Comparison of ENCODE assay signal across 1 cellular context in genomic region chr5:92927291-92927778, GRCh38.
TF ChIP-seq lines count a peak whose summit lies in the region.

No MANE protein-coding gene starts in this region.

TF ChIP-seq in HepG2, 621 proteins besides CTCF, POLR2A, EP300 and RAD21 (continued from another document and continues in another):
- TF ChIP-seq NFKB2 (CRISPR knock-in tag; IDR thresholded peaks at IDR 0.05; ENCODE audit: borderline replicate concordance) (no peak), ZNF263 (CRISPR knock-in tag; IDR thresholded peaks at IDR 0.05) (no peak), ZBTB25 (CRISPR knock-in tag; IDR thresholded peaks at IDR 0.05) (0 out of 2 replicates have a peak, but pooled peaks have one; percentile 24), CHD4 (IDR thresholded peaks at IDR 0.05; ENCODE audit: borderline replicate concordance, low read length) (0 out of 2 replicates have a peak, but pooled peaks have one; percentile 32), ZNF556 (CRISPR knock-in tag; IDR thresholded peaks at IDR 0.05; ENCODE audit: borderline replicate concordance) (peak; percentile 54; the same call in 1 of the 2 replicates), KLF6 (CRISPR knock-in tag; IDR thresholded peaks at IDR 0.05) (0 out of 2 replicates have a peak, but pooled peaks have one; percentile 61), GATAD2A (CRISPR knock-in tag; IDR thresholded peaks at IDR 0.05) (peak; percentile 100), ZBTB4 (CRISPR knock-in tag; IDR thresholded peaks at IDR 0.05; ENCODE audit: borderline replicate concordance) (0 out of 2 replicates have a peak, but pooled peaks have one; percentile 80), ZNF549 (CRISPR knock-in tag; IDR thresholded peaks at IDR 0.05) (no peak), PATZ1 (CRISPR knock-in tag; IDR thresholded peaks at IDR 0.05) (peak; percentile 50; the same call in 1 of the 2 replicates), ZNF607 (CRISPR knock-in tag; IDR thresholded peaks at IDR 0.05; ENCODE audit: borderline replicate concordance) (peak; percentile 61; the same call in 1 of the 2 replicates), YEATS2 (CRISPR knock-in tag; IDR thresholded peaks at IDR 0.05; ENCODE audit: borderline replicate concordance) (0 out of 2 replicates have a peak, but pooled peaks have one; percentile 24), FOSL1 (CRISPR knock-in tag; IDR thresholded peaks at IDR 0.05; ENCODE audit: borderline replicate concordance) (peak; percentile 95), NFKBIZ (CRISPR knock-in tag; IDR thresholded peaks at IDR 0.05) (peak; percentile 65; the same call in 1 of the 2 replicates), ZNF761 (CRISPR knock-in tag; conservative IDR thresholded peaks at IDR 0.05) (no peak), ZFP36L1 (CRISPR knock-in tag; IDR thresholded peaks at IDR 0.05) (no peak), ZNF496 (CRISPR knock-in tag; IDR thresholded peaks at IDR 0.05; ENCODE audit: insufficient replicate concordance) (no peak), ZSCAN22 (CRISPR knock-in tag; IDR thresholded peaks at IDR 0.05) (no peak), STAT5B (CRISPR knock-in tag; IDR thresholded peaks at IDR 0.05) (0 out of 2 replicates have a peak, but pooled peaks have one; percentile 20), TBX2 (CRISPR knock-in tag; IDR thresholded peaks at IDR 0.05; ENCODE audit: borderline replicate concordance) (peak; percentile 99), NKX3-1 (CRISPR knock-in tag; IDR thresholded peaks at IDR 0.05) (no peak), HHEX (CRISPR knock-in tag; IDR thresholded peaks at IDR 0.05) (peak; percentile 68), MIER3 (CRISPR knock-in tag; IDR thresholded peaks at IDR 0.05; ENCODE audit: borderline replicate concordance) (peak; percentile 99), POGZ (CRISPR knock-in tag; IDR thresholded peaks at IDR 0.05) (peak; percentile 98), ZNF747 (CRISPR knock-in tag; IDR thresholded peaks at IDR 0.05; ENCODE audit: borderline replicate concordance) (peak; percentile 87; the same call in 1 of the 2 replicates), ZBTB8A (CRISPR knock-in tag; IDR thresholded peaks at IDR 0.05; ENCODE audit: borderline replicate concordance, low read depth) (no peak), ELF4 (CRISPR knock-in tag; IDR thresholded peaks at IDR 0.05; ENCODE audit: borderline replicate concordance) (peak; percentile 54; the same call in 1 of the 2 replicates), ETV6 (CRISPR knock-in tag; conservative IDR thresholded peaks at IDR 0.05) (peak; percentile 81), BRCA1 (CRISPR knock-in tag; IDR thresholded peaks at IDR 0.05) (no peak)
- TF ChIP-seq, protein P1, sequence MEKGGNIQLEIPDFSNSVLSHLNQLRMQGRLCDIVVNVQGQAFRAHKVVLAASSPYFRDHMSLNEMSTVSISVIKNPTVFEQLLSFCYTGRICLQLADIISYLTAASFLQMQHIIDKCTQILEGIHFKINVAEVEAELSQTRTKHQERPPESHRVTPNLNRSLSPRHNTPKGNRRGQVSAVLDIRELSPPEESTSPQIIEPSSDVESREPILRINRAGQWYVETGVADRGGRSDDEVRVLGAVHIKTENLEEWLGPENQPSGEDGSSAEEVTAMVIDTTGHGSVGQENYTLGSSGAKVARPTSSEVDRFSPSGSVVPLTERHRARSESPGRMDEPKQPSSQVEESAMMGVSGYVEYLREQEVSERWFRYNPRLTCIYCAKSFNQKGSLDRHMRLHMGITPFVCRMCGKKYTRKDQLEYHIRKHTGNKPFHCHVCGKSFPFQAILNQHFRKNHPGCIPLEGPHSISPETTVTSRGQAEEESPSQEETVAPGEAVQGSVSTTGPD (CRISPR knock-in tag; IDR thresholded peaks at IDR 0.05): peak; percentile 88
- TF ChIP-seq, protein P2, sequence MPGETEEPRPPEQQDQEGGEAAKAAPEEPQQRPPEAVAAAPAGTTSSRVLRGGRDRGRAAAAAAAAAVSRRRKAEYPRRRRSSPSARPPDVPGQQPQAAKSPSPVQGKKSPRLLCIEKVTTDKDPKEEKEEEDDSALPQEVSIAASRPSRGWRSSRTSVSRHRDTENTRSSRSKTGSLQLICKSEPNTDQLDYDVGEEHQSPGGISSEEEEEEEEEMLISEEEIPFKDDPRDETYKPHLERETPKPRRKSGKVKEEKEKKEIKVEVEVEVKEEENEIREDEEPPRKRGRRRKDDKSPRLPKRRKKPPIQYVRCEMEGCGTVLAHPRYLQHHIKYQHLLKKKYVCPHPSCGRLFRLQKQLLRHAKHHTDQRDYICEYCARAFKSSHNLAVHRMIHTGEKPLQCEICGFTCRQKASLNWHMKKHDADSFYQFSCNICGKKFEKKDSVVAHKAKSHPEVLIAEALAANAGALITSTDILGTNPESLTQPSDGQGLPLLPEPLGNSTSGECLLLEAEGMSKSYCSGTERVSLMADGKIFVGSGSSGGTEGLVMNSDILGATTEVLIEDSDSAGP (CRISPR knock-in tag; IDR thresholded peaks at IDR 0.05; ENCODE audit: borderline replicate concordance): peak; percentile 43; the same call in 1 of the 2 replicates
- TF ChIP-seq, protein P3, sequence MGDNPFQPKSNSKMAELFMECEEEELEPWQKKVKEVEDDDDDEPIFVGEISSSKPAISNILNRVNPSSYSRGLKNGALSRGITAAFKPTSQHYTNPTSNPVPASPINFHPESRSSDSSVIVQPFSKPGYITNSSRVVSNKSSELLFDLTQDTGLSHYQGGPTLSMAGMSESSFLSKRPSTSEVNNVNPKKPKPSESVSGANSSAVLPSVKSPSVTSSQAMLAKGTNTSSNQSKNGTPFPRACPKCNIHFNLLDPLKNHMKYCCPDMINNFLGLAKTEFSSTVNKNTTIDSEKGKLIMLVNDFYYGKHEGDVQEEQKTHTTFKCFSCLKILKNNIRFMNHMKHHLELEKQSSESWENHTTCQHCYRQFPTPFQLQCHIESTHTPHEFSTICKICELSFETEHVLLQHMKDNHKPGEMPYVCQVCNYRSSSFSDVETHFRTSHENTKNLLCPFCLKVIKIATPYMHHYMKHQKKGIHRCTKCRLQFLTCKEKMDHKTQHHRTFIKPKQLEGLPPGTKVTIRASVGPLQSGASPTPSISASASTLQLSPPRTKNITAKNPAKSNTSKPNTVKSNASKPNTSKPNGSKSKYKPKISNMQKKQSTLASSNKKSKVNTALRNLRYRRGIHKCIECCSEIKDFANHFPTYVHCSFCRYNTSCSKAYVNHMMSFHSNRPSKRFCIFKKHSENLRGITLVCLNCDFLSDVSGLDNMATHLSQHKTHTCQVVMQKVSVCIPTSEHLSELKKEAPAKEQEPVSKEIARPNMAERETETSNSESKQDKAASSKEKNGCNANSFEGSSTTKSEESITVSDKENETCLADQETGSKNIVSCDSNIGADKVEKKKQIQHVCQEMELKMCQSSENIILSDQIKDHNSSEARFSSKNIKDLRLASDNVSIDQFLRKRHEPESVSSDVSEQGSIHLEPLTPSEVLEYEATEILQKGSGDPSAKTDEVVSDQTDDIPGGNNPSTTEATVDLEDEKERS (CRISPR knock-in tag; IDR thresholded peaks at IDR 0.05): peak; percentile 72; the same call in 1 of the 2 replicates
- TF ChIP-seq, protein P4, sequence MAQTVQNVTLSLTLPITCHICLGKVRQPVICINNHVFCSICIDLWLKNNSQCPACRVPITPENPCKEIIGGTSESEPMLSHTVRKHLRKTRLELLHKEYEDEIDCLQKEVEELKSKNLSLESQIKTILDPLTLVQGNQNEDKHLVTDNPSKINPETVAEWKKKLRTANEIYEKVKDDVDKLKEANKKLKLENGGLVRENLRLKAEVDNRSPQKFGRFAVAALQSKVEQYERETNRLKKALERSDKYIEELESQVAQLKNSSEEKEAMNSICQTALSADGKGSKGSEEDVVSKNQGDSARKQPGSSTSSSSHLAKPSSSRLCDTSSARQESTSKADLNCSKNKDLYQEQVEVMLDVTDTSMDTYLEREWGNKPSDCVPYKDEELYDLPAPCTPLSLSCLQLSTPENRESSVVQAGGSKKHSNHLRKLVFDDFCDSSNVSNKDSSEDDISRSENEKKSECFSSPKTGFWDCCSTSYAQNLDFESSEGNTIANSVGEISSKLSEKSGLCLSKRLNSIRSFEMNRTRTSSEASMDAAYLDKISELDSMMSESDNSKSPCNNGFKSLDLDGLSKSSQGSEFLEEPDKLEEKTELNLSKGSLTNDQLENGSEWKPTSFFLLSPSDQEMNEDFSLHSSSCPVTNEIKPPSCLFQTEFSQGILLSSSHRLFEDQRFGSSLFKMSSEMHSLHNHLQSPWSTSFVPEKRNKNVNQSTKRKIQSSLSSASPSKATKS (CRISPR knock-in tag; IDR thresholded peaks at IDR 0.05): no peak
- TF ChIP-seq, protein P5, sequence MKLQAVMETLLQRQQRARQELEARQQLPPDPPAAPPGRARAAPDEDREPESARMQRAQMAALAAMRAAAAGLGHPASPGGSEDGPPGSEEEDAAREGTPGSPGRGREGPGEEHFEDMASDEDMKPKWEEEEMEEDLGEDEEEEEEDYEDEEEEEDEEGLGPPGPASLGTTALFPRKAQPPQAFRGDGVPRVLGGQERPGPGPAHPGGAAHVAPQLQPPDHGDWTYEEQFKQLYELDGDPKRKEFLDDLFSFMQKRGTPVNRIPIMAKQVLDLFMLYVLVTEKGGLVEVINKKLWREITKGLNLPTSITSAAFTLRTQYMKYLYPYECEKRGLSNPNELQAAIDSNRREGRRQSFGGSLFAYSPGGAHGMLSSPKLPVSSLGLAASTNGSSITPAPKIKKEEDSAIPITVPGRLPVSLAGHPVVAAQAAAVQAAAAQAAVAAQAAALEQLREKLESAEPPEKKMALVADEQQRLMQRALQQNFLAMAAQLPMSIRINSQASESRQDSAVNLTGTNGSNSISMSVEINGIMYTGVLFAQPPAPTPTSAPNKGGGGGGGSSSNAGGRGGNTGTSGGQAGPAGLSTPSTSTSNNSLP (IDR thresholded peaks at IDR 0.05; ENCODE audit: low read depth, low read length): peak; percentile 73; the same call in 1 of the 2 replicates
- TF ChIP-seq, protein P6, sequence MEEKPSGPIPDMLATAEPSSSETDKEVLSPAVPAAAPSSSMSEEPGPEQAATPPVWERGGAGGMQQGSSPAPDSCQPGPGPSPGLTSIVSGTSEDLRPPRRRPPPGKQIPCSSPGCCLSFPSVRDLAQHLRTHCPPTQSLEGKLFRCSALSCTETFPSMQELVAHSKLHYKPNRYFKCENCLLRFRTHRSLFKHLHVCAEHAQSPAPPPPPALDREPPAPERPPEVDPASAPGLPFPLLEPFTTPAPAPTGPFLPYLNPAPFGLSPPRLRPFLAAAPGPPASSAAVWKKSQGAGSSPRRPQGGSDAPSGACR (CRISPR knock-in tag; IDR thresholded peaks at IDR 0.05): peak; percentile 70; the same call in 1 of the 2 replicates
- TF ChIP-seq, protein P7, sequence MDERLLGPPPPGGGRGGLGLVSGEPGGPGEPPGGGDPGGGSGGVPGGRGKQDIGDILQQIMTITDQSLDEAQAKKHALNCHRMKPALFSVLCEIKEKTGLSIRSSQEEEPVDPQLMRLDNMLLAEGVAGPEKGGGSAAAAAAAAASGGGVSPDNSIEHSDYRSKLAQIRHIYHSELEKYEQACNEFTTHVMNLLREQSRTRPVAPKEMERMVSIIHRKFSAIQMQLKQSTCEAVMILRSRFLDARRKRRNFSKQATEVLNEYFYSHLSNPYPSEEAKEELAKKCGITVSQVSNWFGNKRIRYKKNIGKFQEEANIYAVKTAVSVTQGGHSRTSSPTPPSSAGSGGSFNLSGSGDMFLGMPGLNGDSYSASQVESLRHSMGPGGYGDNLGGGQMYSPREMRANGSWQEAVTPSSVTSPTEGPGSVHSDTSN (CRISPR knock-in tag; IDR thresholded peaks at IDR 0.05): no peak
- TF ChIP-seq, protein P8, sequence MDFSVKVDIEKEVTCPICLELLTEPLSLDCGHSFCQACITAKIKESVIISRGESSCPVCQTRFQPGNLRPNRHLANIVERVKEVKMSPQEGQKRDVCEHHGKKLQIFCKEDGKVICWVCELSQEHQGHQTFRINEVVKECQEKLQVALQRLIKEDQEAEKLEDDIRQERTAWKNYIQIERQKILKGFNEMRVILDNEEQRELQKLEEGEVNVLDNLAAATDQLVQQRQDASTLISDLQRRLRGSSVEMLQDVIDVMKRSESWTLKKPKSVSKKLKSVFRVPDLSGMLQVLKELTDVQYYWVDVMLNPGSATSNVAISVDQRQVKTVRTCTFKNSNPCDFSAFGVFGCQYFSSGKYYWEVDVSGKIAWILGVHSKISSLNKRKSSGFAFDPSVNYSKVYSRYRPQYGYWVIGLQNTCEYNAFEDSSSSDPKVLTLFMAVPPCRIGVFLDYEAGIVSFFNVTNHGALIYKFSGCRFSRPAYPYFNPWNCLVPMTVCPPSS (IDR thresholded peaks at IDR 0.05): no peak
